Comparison of ENCODE assay signal across 8 cellular contexts in the genomic region with DNA sequence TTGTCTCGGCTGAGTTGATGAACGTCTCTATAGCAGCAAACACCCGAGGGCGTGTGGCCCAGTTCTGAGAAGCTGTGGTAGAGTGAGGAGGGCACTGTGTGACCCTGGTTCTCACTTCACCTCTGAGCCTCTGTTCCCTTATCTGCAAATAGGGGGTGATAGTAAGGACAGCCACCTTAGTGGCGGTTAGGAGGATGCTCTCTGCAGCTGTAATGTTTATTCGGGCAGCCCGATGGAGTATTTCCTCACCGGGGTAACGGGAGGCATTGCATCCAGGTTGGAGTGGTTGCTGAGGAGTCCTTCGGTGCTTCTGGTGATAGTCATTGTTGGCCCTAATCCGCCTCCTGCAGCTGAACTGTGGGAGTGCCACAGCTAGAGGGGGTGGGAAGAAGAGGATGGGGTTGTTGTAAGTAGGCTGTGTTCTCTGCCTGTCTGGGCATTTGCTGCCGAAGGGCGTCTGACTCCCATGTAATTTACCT. TPM values are rescaled to one million over a fixed set of nuclear protein-coding genes. Genes with fewer than 3 reads are reported as not detected.
DNase-seq lines count a peak whose midpoint lies in the region; ATAC-seq, FAIRE-seq and TF ChIP-seq lines count a peak whose summit lies in the region.

No MANE protein-coding gene starts in this region.

- ATAC-seq in GM18867 (IDR thresholded peaks at IDR 0.05; ENCODE audit: unreplicated experiment), result no peak
- no peak for ATAC-seq in HG03196 (IDR thresholded peaks at IDR 0.05; ENCODE audit: unreplicated experiment)

- no peaks in the 10 kb centered on the region for H3K27me3 ChIP-seq in ascending aorta
- no peaks in the 10 kb centered on the region for H3K27me3 ChIP-seq in right atrium auricular region

- DNase-seq in D341Med (ENCODE audit: low spot score) (peak; percentile 75), NCI-H526 (lab: John Stamatoyannopoulos, UW) (peak; percentile 49 to 69), ascending aorta (ENCODE audit: low spot score in 2 of 2) (no peak), right atrium auricular region (ENCODE audit: low spot score) (no peak), retina (peak; percentile 62), H54 (ENCODE audit: insufficient read length, low spot score) (no peak)

- H3K9me3 ChIP-seq in ascending aorta, result no peaks in the 10 kb centered on the region
- no peaks in the 10 kb centered on the region for H3K9me3 ChIP-seq in right atrium auricular region

- TF ChIP-seq CTCF in ascending aorta (IDR thresholded peaks at IDR 0.05), result peak; percentile 33 to 51 (median 43)
- TF ChIP-seq CTCF in right atrium auricular region (IDR thresholded peaks at IDR 0.05), result peak; percentile 21 to 65

- intact Hi-C loops in ascending aorta (cut with DNase I), result no loop called here

- H3K4me3 ChIP-seq in ascending aorta (peak overlapping the region; percentile 37), right atrium auricular region (peak overlapping the region in 1 of 2 donors; percentile 25)

- H3K36me3 ChIP-seq in ascending aorta (no peaks in the 10 kb centered on the region), right atrium auricular region (no peaks in the 10 kb centered on the region)

- H3K4me1 ChIP-seq in ascending aorta (peaks cover 31 to 85% of the 10 kb centered on the region in 2 donors), right atrium auricular region (peaks cover 0 to 98% of the 10 kb centered on the region in 2 donors)

- no peak for TF ChIP-seq POLR2A in H54 (IDR thresholded peaks at IDR 0.05; ENCODE audit: low read depth, low read length)

- no peak for FAIRE-seq in H54 (lab: Jason Lieb, UNC)

- H3K27ac ChIP-seq in ascending aorta (peak overlapping the region; percentile 32 to 50), right atrium auricular region (peak overlapping the region; percentile 74 to 86)

RNA-seq across cellular contexts. Expression of a gene that starts 13.9 kb away (rescaled TPM):
- total RNA-seq in ascending aorta (199 TPM), right atrium auricular region (100 to 1,000 TPM in 1 of 2 donors, 10 to 100 TPM in 1; 76.7 to 120 TPM)

Comparison
In these comparisons a context has a peak if more than half of its experiments do, and no peak if none do; other contexts are left out.
1. DNase-seq: peak in D341Med (single experiment), NCI-H526 (2 of 2) and retina (single experiment); none in ascending aorta (0 of 2), right atrium auricular region (single experiment) and H54 (single experiment).